ENCODE assay signal across 17 cellular contexts in the genomic region with DNA sequence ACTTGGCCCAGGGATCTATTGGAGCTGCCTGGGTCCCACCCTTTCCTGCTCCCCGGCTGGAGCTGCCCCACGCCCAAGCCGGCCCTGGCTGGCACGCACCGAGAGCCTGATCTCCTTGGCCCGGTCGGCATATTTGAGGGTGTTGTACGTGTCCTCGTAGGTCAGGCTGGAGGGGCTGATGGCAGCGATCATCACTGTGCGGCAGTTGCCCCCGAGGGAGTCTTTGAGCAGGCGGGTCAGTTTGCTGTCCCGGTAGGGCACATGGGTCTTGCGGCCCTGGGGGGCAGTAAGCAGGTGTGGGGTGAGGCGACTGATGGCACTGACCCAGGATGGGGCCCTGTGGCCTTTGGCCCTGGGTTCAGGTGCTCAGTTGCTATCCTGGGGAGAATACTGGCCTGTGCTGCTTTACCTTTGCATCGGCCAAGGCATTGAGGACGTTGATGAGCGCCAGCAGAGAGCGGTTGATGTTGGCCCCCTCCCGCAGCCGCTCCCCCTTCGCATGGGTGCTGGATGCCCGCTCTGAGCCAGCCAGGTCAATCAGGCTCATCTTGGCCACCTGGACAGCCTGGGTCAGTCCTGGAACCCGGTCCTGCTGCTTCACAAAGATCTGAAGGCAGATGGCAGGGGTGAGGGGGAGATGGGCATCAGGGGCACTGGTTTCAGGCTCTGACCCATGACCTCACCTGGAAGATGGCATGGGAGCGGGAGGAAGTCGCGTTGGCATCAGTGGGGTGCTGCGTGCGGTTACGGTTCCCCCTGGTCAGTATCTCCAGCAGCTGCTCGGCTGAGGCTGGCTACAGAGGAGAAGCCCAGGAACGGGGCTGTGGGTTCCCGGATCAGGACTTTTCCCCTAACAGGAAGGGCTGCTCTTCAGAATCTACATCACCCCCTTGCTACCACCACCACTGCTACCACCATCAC. TPM values are rescaled to one million over a fixed set of nuclear protein-coding genes. Genes with fewer than 3 reads are reported as not detected.
"Had no signal": no experiment of that assay in that cellular context is flagged by ENCODE, and none has a peak within 500 bp of the region (broad histone marks: within the 10 kb centered on the region; RNA-seq: fewer than 3 reads in every experiment).

No MANE protein-coding gene starts in this region.

- H3K9me3 Mint-ChIP-seq: activated naive CD4-positive, alpha-beta T cell treated with anti-CD3 and anti-CD28 coated beads for 36 hours; WTC11 had no signal

- DNase-seq: activated CD4-positive, alpha-beta T cell treated with anti-CD3 and anti-CD28 coated beads for 48 hours; activated CD8-positive, alpha-beta memory T cell treated with anti-CD3 and anti-CD28 coated beads for 24 hours; activated naive CD4-positive, alpha-beta T cell treated with anti-CD3 and anti-CD28 coated beads for 36 hours; nephron progenitor cell; stomach; SW 1271; testis; upper lobe of left lung had no signal

- H3K9me3 ChIP-seq: esophagus muscularis mucosa, right lobe of liver, stomach, testis had no signal

- H2AFZ ChIP-seq: hepatocyte had no signal

- H3K4me1 ChIP-seq: esophagus muscularis mucosa, right lobe of liver, stomach, testis, upper lobe of left lung had no signal

- H3K27me3 ChIP-seq: esophagus muscularis mucosa, hepatocyte, right lobe of liver, stomach, testis, upper lobe of left lung had no signal

- H3K27ac Mint-ChIP-seq: activated naive CD4-positive, alpha-beta T cell treated with anti-CD3 and anti-CD28 coated beads for 36 hours; mesothelial cell of epicardium; nephron progenitor cell; WTC11 had no signal

- H3K4me3 ChIP-seq: esophagus muscularis mucosa, hepatocyte, right lobe of liver, stomach, testis, upper lobe of left lung had no signal

- ATAC-seq: WTC11 had no signal

- H3K27ac ChIP-seq: esophagus muscularis mucosa, hepatocyte, right lobe of liver, stomach, testis, upper lobe of left lung had no signal

- H3K4me2 ChIP-seq: hepatocyte had no signal

- H3K4me1 Mint-ChIP-seq: mesothelial cell of epicardium, nephron progenitor cell, WTC11 had no signal

- H3K36me3 ChIP-seq: esophagus muscularis mucosa, right lobe of liver, upper lobe of left lung had no signal

- H3K4me3 Mint-ChIP-seq: activated naive CD4-positive, alpha-beta T cell treated with anti-CD3 and anti-CD28 coated beads for 36 hours; mesothelial cell of epicardium; nephron progenitor cell; WTC11 had no signal

RNA-seq across cellular contexts. Expression of a gene that starts 13.5 kb away (rescaled TPM):
- total RNA-seq: bronchial epithelial cell had no signal

RNA-seq across cellular contexts. Expression of a gene that starts 18.8 kb away (rescaled TPM):
- total RNA-seq: activated naive CD4-positive, alpha-beta T cell treated with anti-CD3 and anti-CD28 coated beads for 36 hours; astrocyte; bronchial epithelial cell; glomerular endothelial cell; mesothelial cell of epicardium; T-helper 2 cell treated with Interferon-gamma antibody and Interleukin-4, amounts not matched to agents 100 ng/mL and 5 ng/mL, for 36 hours; upper lobe of left lung had no signal
- polyA plus RNA-seq: hepatocyte had no signal

RNA-seq across cellular contexts. Expression of a gene that starts 34.0 kb away (rescaled TPM):
- total RNA-seq: astrocyte, bronchial epithelial cell had no signal
